In genomic region chr13:76647550-76647949, GRCh38 we compare ENCODE assay signal across 17 cellular contexts.
A peak's percentile ranks its signal among the peaks of the same experiment; 100 is the strongest.
DNase-seq lines count a peak whose midpoint lies in the region; ATAC-seq and TF ChIP-seq lines count a peak whose summit lies in the region.
"Had no signal": no experiment of that assay in that cellular context is flagged by ENCODE, and none has a peak within 500 bp of the region (broad histone marks: within the 10 kb centered on the region; RNA-seq: fewer than 3 reads in every experiment).

No MANE protein-coding gene starts in this region.

- no peaks in the 10 kb centered on the region for H3K27me3 ChIP-seq in smooth muscle cell (ENCODE audit: low read depth)
- no peaks in the 10 kb centered on the region for H3K27me3 ChIP-seq in psoas muscle (ENCODE audit: insufficient read depth in 3 of 3, low read length in 2 of 3)
- H3K27me3 ChIP-seq: BLaER1, SJCRH30 had no signal

- H3K4me3 ChIP-seq in smooth muscle cell (no peak overlapping the region), psoas muscle (no peak overlapping the region)
- H3K4me3 ChIP-seq: BLaER1, SJCRH30 had no signal

- no peaks in the 10 kb centered on the region for H4K20me1 ChIP-seq in smooth muscle cell (ENCODE audit: low read depth)
- H4K20me1 ChIP-seq: BLaER1 had no signal

- H3K4me2 ChIP-seq in smooth muscle cell: no peak overlapping the region
- H3K4me2 ChIP-seq: BLaER1 had no signal

- no peak for TF ChIP-seq CTCF in smooth muscle cell (IDR thresholded peaks at IDR 0.05; ENCODE audit: borderline replicate concordance, insufficient read depth, poor library complexity, severe bottlenecking)
- no peak for TF ChIP-seq CTCF in psoas muscle (IDR thresholded peaks at IDR 0.05)

- WGBS in smooth muscle cell (ENCODE audit: low lambda C conversion rate): 52% methylated on average over 3 of the region's 3 CpGs
- WGBS in psoas muscle, 3 donors: 85 to 91% (median 90%) methylated on average over 3 of the region's 3 CpGs

- no peaks in the 10 kb centered on the region for H3F3A ChIP-seq in smooth muscle cell (ENCODE audit: low read depth)

- H3K9me3 ChIP-seq in smooth muscle cell (replicated peaks; ENCODE audit: low read depth) (no peaks in the 10 kb centered on the region), psoas muscle (no peaks in the 10 kb centered on the region)
- H3K9me3 ChIP-seq: BLaER1, SJCRH30 had no signal

- no peaks in the 10 kb centered on the region for H3K36me3 ChIP-seq in smooth muscle cell (ENCODE audit: low read depth)
- H3K36me3 ChIP-seq in psoas muscle (ENCODE audit: insufficient read depth in 1 of 2, low read depth in 1 of 2): no peaks in the 10 kb centered on the region
- H3K36me3 ChIP-seq: BLaER1, SJCRH30 had no signal

- no peak overlapping the region for H3K9ac ChIP-seq in smooth muscle cell (ENCODE audit: low read depth)
- H3K9ac ChIP-seq: BLaER1 had no signal

- H3K4me1 ChIP-seq in smooth muscle cell (ENCODE audit: low read depth): no peaks in the 10 kb centered on the region
- no peaks in the 10 kb centered on the region for H3K4me1 ChIP-seq in psoas muscle
- H3K4me1 ChIP-seq: BLaER1, SJCRH30 had no signal

- ATAC-seq in psoas muscle: no peak
- ATAC-seq: CD8-positive, alpha-beta T cell had no signal

- no peak overlapping the region for H2AFZ ChIP-seq in smooth muscle cell (ENCODE audit: low read depth)

- no peak overlapping the region for H3K27ac ChIP-seq in smooth muscle cell (ENCODE audit: low read depth)
- H3K27ac ChIP-seq in psoas muscle: no peak overlapping the region
- H3K27ac ChIP-seq: BLaER1, SJCRH30 had no signal

- intact Hi-C loops in psoas muscle (cut with DNase I): no loop called here

- DNase-seq in ELR (ENCODE audit: low read depth): peak; percentile 73
- peak; percentile 43 for DNase-seq in NCI-H226
- DNase-seq in fibroblast of peridontal ligament (ENCODE audit: extremely low read depth): peak; percentile 41
- peak; percentile 17 for DNase-seq in non-pigmented ciliary epithelial cell (ENCODE audit: low read depth)
- DNase-seq in smooth muscle cell (lab: John Stamatoyannopoulos, UW; ENCODE audit: unreplicated experiment): no peak
- DNase-seq in pons (ENCODE audit: low spot score): no peak
- DNase-seq in psoas muscle: no peak
- DNase-seq in UCSD-AML1 (lab: John Stamatoyannopoulos, UW; ENCODE audit: unreplicated experiment): no peak
- DNase-seq: ACHN; CD8-positive, alpha-beta T cell; DMS79; GDM1; GOT3; NCI-H187 treated with DMSO at 0.1 percent for 48 hours; NCI-H748 treated with DMSO at 0.1 percent for 48 hours had no signal

- H3K79me2 ChIP-seq in smooth muscle cell (ENCODE audit: low read depth): no peaks in the 10 kb centered on the region

Comparison
In these comparisons a context has a peak if more than half of its experiments do, and no peak if none do; other contexts are left out.
1. DNase-seq: peak in ELR (single experiment), NCI-H226 (single experiment), fibroblast of peridontal ligament (single experiment) and non-pigmented ciliary epithelial cell (single experiment); none in smooth muscle cell (single experiment), pons (single experiment), psoas muscle (0 of 2) and UCSD-AML1 (single experiment).